ENCODE assay signal across 11 cellular contexts in the genomic region with DNA sequence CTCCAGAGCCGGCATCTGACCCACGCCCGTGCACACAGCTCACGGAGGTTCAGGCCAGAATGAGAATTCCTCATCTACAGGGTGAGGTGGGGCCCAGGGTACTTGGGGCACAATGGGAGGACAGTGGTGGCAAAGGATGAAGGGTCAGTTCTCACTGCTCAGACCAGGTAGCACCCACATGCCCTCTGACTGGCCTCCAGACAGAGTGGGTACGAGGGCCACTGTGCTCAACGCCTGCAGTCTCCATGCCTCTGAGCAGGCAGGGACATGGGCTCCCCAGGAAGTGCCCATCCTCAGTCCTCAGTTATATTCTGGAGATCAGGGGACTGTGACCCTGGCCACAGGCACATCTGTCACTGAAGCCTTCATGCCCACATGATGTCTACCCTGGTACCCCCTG. TPM values are rescaled to one million over a fixed set of nuclear protein-coding genes. Genes with fewer than 3 reads are reported as not detected.
A peak's percentile ranks its signal among the peaks of the same experiment; 100 is the strongest.
DNase-seq lines count a peak whose midpoint lies in the region; ATAC-seq, FAIRE-seq and TF ChIP-seq lines count a peak whose summit lies in the region.
"Had no signal": no experiment of that assay in that cellular context is flagged by ENCODE, and none has a peak within 500 bp of the region (broad histone marks: within the 10 kb centered on the region; RNA-seq: fewer than 3 reads in every experiment).

No MANE protein-coding gene starts in this region.

- no peak overlapping the region for H3K18ac ChIP-seq in H1 (ENCODE audit: extremely low read depth, low read length)

- H3K56ac ChIP-seq in H1 (replicated peaks; ENCODE audit: insufficient read length, low read depth, low read length): no peak overlapping the region

- no peak overlapping the region for H2BK15ac ChIP-seq in H1 (ENCODE audit: low read length)

- 93% methylated on average over 6 of the region's 6 CpGs; no CpG with 5 or more reads in 1 of the 2 experiments for WGBS in H1 (ENCODE audit: extremely low coverage in 1 of 2, insufficient coverage in 1 of 2, insufficient read length in 1 of 2, insufficient replicate concordance in 2 of 2, low coverage in 1 of 2, low lambda C conversion rate in 2 of 2, missing lambda C conversion rate in 1 of 2), 2 experiments
- WGBS in smooth muscle cell (ENCODE audit: low lambda C conversion rate): 99% methylated on average over 6 of the region's 6 CpGs

- H3K36me3 ChIP-seq in CD8-positive, alpha-beta memory T cell (ENCODE audit: insufficient read depth, low read length): peaks cover 15% of the 10 kb centered on the region
- H3K36me3 ChIP-seq in PC-3 (ENCODE audit: low read depth, low read length): peaks cover 58% of the 10 kb centered on the region
- peaks cover 0 to 5% (median 0%) of the 10 kb centered on the region in 4 experiments; a peak in 3 of 8 replicates for H3K36me3 ChIP-seq in H1 (ENCODE audit: control insufficient read depth in 2 of 4, insufficient read depth in 4 of 4, low read length in 3 of 4)
- no peaks in the 10 kb centered on the region for H3K36me3 ChIP-seq in smooth muscle cell (ENCODE audit: low read depth)

- no peak overlapping the region for H3K4me2 ChIP-seq in PC-3 (ENCODE audit: low read length)
- H3K4me2 ChIP-seq in H1 (ENCODE audit: insufficient read depth in 1 of 2, low read depth in 2 of 2, low read length in 2 of 2): no peak overlapping the region
- H3K4me2 ChIP-seq in smooth muscle cell: no peak overlapping the region

- peak overlapping the region; percentile 6 for H3K27ac ChIP-seq in CD8-positive, alpha-beta memory T cell (ENCODE audit: low read depth, low read length)
- H3K27ac ChIP-seq in PC-3 (ENCODE audit: low read length): peak overlapping the region; percentile 96
- no peak overlapping the region for H3K27ac ChIP-seq in H1 (ENCODE audit: low read depth, low read length)
- H3K27ac ChIP-seq in smooth muscle cell (ENCODE audit: low read depth): peak overlapping the region; percentile 82
- H3K27ac ChIP-seq: prostate gland, SK-N-MC had no signal

- peaks cover 100% of the 10 kb centered on the region for H3K4me1 ChIP-seq in CD8-positive, alpha-beta memory T cell (ENCODE audit: insufficient read depth, low read length)
- H3K4me1 ChIP-seq in PC-3 (ENCODE audit: insufficient read depth, low read length) (peaks cover 67% of the 10 kb centered on the region), H1 (replicated peaks in 1 of 4; ENCODE audit: control insufficient read depth in 3 of 4, insufficient read depth in 4 of 4, low read length in 3 of 4) (peaks cover 0 to 4% (median 1%) of the 10 kb centered on the region in 4 experiments; a peak in 3 of 7 replicates), smooth muscle cell (ENCODE audit: low read depth) (peaks cover 6% of the 10 kb centered on the region)
- H3K4me1 ChIP-seq: prostate gland had no signal

- no peak overlapping the region for H2BK120ac ChIP-seq in H1 (replicated peaks; ENCODE audit: low read depth, low read length)

- H3F3A ChIP-seq in PC-3 (ENCODE audit: low read length, unreplicated experiment): peaks cover 4% of the 10 kb centered on the region
- peaks cover 16% of the 10 kb centered on the region for H3F3A ChIP-seq in smooth muscle cell (ENCODE audit: low read depth)

- H3K9me3 Mint-ChIP-seq in CD8-positive, alpha-beta memory T cell: no peaks in the 10 kb centered on the region

- peaks cover 78% of the 10 kb centered on the region for H3K79me2 ChIP-seq in PC-3 (ENCODE audit: low read length)
- H3K79me2 ChIP-seq in H1 (ENCODE audit: control insufficient read depth in 1 of 2, insufficient read depth in 2 of 2, low read length in 2 of 2): peaks cover 0 to 4% of the 10 kb centered on the region in 2 experiments; a peak in 1 of 4 replicates
- H3K79me2 ChIP-seq in smooth muscle cell (ENCODE audit: low read depth): peaks cover 41% of the 10 kb centered on the region

- ATAC-seq in PC-3 (no peak), GM18861 (IDR thresholded peaks at IDR 0.05; ENCODE audit: unreplicated experiment) (no peak), HG02610 (IDR thresholded peaks at IDR 0.05; ENCODE audit: unreplicated experiment) (no peak)

- H3K27me3 ChIP-seq in CD8-positive, alpha-beta memory T cell (ENCODE audit: insufficient read depth, low read length, poor library complexity, severe bottlenecking): no peaks in the 10 kb centered on the region
- H3K27me3 ChIP-seq in PC-3 (ENCODE audit: low read length): no peaks in the 10 kb centered on the region
- H3K27me3 ChIP-seq in H1 (replicated peaks in 1 of 4; ENCODE audit: control insufficient read depth in 3 of 4, extremely low read depth in 1 of 4, insufficient read depth in 3 of 4, low read length in 3 of 4): no peaks in the 10 kb centered on the region
- no peaks in the 10 kb centered on the region for H3K27me3 ChIP-seq in smooth muscle cell (ENCODE audit: low read depth)

- H2BK5ac ChIP-seq in H1 (ENCODE audit: low read depth, low read length): no peak overlapping the region

- CTCF ChIA-PET in CD8-positive, alpha-beta memory T cell (lab: Charles Lee): interaction anchor here (4.8 to 32.1 kb wide), 4 partner anchors 6 to 29 kb away, joined by 55 to 1256 read pairs (median 318); partner anchors contain the start of genes CDC42BPG and EHD1
- CTCF ChIA-PET in PC-3 (lab: Charles Lee): interaction anchor here (0.8 kb wide), 1 partner anchor 20 kb away, joined by 4 read pairs; no protein-coding TSS in a partner anchor
- CTCF ChIA-PET in H1 (lab: Charles Lee; ENCODE audit: partially characterized antibody): interaction anchor here (16.5 to 32.3 kb wide), 2 partner anchors 6 to 30 kb away, joined by 321 to 1058 read pairs; partner anchors contain the start of gene EHD1

- no peaks in the 10 kb centered on the region for H3K9me2 ChIP-seq in PC-3 (replicated peaks; ENCODE audit: low read length)

- H4K8ac ChIP-seq in H1 (ENCODE audit: extremely low read depth, insufficient read depth, low read length): peak overlapping the region; percentile 51

- no TSS peak for BruUV-seq in PC-3 (replicated peaks; lab: Mats Ljungman, UMichigan)

- H3K79me1 ChIP-seq in H1 (ENCODE audit: low read depth, low read length): no peaks in the 10 kb centered on the region; the same call in 1 of the 2 replicates

- no peak overlapping the region for H3K23ac ChIP-seq in H1 (ENCODE audit: insufficient read length)

- H4K20me1 ChIP-seq in PC-3 (ENCODE audit: low read length) (no peaks in the 10 kb centered on the region), H1 (replicated peaks in 1 of 2; ENCODE audit: control insufficient read depth in 1 of 2, insufficient read depth in 2 of 2, low read length in 2 of 2) (peaks cover 0 to 3% of the 10 kb centered on the region in 2 experiments), smooth muscle cell (ENCODE audit: low read depth) (peaks cover 42% of the 10 kb centered on the region)

- H3K36me3 Mint-ChIP-seq in CD8-positive, alpha-beta memory T cell: peaks cover 3 to 69% (median 15%) of the 10 kb centered on the region in 3 donors

- H2BK12ac ChIP-seq in H1 (ENCODE audit: low read depth, low read length): no peak overlapping the region

- H2AFZ ChIP-seq in PC-3 (ENCODE audit: low read length) (no peak overlapping the region), H1 (ENCODE audit: low read length) (no peak overlapping the region), smooth muscle cell (ENCODE audit: low read depth) (no peak overlapping the region)

- no peak for TF ChIP-seq RAD21 in H1 (IDR thresholded peaks at IDR 0.05 in 1 of 2, conservative IDR thresholded peaks at IDR 0.05 in 1 of 2; ENCODE audit: low read depth in 2 of 2, low read length in 2 of 2)

- FAIRE-seq in H1 (lab: Jason Lieb, UNC): no peak
- FAIRE-seq: bronchial epithelial cell had no signal

- no peak overlapping the region for H3K4me3 ChIP-seq in CD8-positive, alpha-beta memory T cell (ENCODE audit: low read length)
- H3K4me3 ChIP-seq in PC-3 (ENCODE audit: low read length) (no peak overlapping the region), H1 (ENCODE audit: extremely low read depth in 1 of 4, insufficient read depth in 2 of 4, low read depth in 3 of 4, low read length in 4 of 4) (no peak overlapping the region), smooth muscle cell (no peak overlapping the region)
- H3K4me3 ChIP-seq: prostate gland, SK-N-MC had no signal

- no peak overlapping the region for H3K14ac ChIP-seq in H1 (ENCODE audit: insufficient read length)

- H3K4me3 Mint-ChIP-seq in CD8-positive, alpha-beta memory T cell: peak overlapping the region; percentile 2 to 56 (median 38)

- no peaks in the 10 kb centered on the region for H3K23me2 ChIP-seq in H1 (ENCODE audit: low read depth, low read length)

- no peaks in the 10 kb centered on the region for H3K9me3 ChIP-seq in CD8-positive, alpha-beta memory T cell (ENCODE audit: low read length)
- H3K9me3 ChIP-seq in PC-3 (ENCODE audit: low read length) (no peaks in the 10 kb centered on the region), H1 (ENCODE audit: insufficient read depth in 2 of 2, low read depth in 1 of 2, low read length in 1 of 2) (no peaks in the 10 kb centered on the region), smooth muscle cell (replicated peaks; ENCODE audit: low read depth) (no peaks in the 10 kb centered on the region)
- H3K9me3 ChIP-seq: prostate gland had no signal

- peak overlapping the region; percentile 57 to 96 (median 82) for H3K27ac Mint-ChIP-seq in CD8-positive, alpha-beta memory T cell

- no peak overlapping the region for H2BK20ac ChIP-seq in H1 (ENCODE audit: low read length)

- H3K4ac ChIP-seq in H1 (replicated peaks; ENCODE audit: insufficient read length, low read depth, low read length): no peak overlapping the region

- H2AK5ac ChIP-seq in H1 (ENCODE audit: low read depth, low read length): no peak overlapping the region

- TF ChIP-seq CTCF in PC-3 (conservative IDR thresholded peaks at IDR 0.05; ENCODE audit: low read depth, low read length): no peak
- TF ChIP-seq CTCF in H1 (IDR thresholded peaks at IDR 0.05; ENCODE audit: control extremely low read depth in 1 of 3, insufficient read depth in 1 of 3, low read depth in 1 of 3, low read length in 3 of 3): no peak
- TF ChIP-seq CTCF in smooth muscle cell (IDR thresholded peaks at IDR 0.05; ENCODE audit: borderline replicate concordance, insufficient read depth, poor library complexity, severe bottlenecking): no peak

- no peak overlapping the region for H4K5ac ChIP-seq in H1 (ENCODE audit: insufficient read length, low read depth, low read length)

- DNase-seq in CD8-positive, alpha-beta memory T cell: no peak
- no peak for DNase-seq in PC-3
- DNase-seq in H1 (ENCODE audit: low read depth in 1 of 2, low spot score in 2 of 2): no peak
- DNase-seq in smooth muscle cell (lab: John Stamatoyannopoulos, UW; ENCODE audit: unreplicated experiment): no peak
- no peak for DNase-seq in COLO668 (lab: John Stamatoyannopoulos, UW; ENCODE audit: unreplicated experiment)
- DNase-seq: activated CD8-positive, alpha-beta memory T cell treated with anti-CD3 and anti-CD28 coated beads for 24 hours had no signal

- no peak for TF ChIP-seq POLR2A in H1 (IDR thresholded peaks at IDR 0.05; ENCODE audit: control extremely low read depth in 1 of 2, low read depth in 2 of 2, low read length in 2 of 2)

- intact Hi-C loops in PC-3 (cut with micrococcal nuclease): no loop called here

- TF ChIP-seq EP300 in H1 (IDR thresholded peaks at IDR 0.05; ENCODE audit: borderline replicate concordance in 1 of 2, low read depth in 2 of 2, low read length in 2 of 2): no peak

- no peak overlapping the region for H3K9ac ChIP-seq in PC-3 (ENCODE audit: low read length)
- H3K9ac ChIP-seq in H1 (replicated peaks in 1 of 4; ENCODE audit: extremely low read depth in 1 of 4, low read depth in 3 of 4, low read length in 3 of 4): no peak overlapping the region
- no peak overlapping the region for H3K9ac ChIP-seq in smooth muscle cell (ENCODE audit: low read depth)

- peaks cover 82 to 94% (median 90%) of the 10 kb centered on the region in 3 donors for H3K4me1 Mint-ChIP-seq in CD8-positive, alpha-beta memory T cell

- POLR2A ChIA-PET in CD8-positive, alpha-beta memory T cell (lab: Charles Lee): interaction anchor here (14.6 to 24.3 kb wide), 2 partner anchors 8 to 22 kb away, joined by 213 to 569 read pairs; partner anchors contain the start of gene EHD1
- POLR2A ChIA-PET in PC-3 (lab: Charles Lee; ENCODE audit: unreplicated experiment) (interaction anchor here (1.0 kb wide), 1 partner anchor 11 kb away, joined by 12 read pairs; no protein-coding TSS in a partner anchor), H1 (lab: Charles Lee; ENCODE audit: partially characterized antibody) (interaction anchor here (2.0 to 25.7 kb wide), 2 partner anchors 27 to 86 kb away, joined by 4 to 408 read pairs; partner anchors contain the start of gene EHD1)

- no peak overlapping the region for H4K91ac ChIP-seq in H1 (replicated peaks; ENCODE audit: insufficient read length, low read length)

- H3K27me3 Mint-ChIP-seq in CD8-positive, alpha-beta memory T cell: peaks cover 0 to 1% of the 10 kb centered on the region in 2 donors

RNA-seq across cellular contexts. Expression of gene CDC42BPG, which starts 13.0 kb away (rescaled TPM):
- total RNA-seq in CD8-positive, alpha-beta memory T cell: 1 to 10 TPM in 1 of 2 experiments, under 1 TPM in 1; 0.66 to 2.3 TPM
- polyA plus RNA-seq in CD8-positive, alpha-beta memory T cell: 0.52 TPM
- 14.5 and 30.5 TPM in 2 replicates for total RNA-seq in PC-3 (2014; rRNA removed)
- 10.6 and 12.3 TPM in 2 replicates for total RNA-seq in H1 (2021; fragmentation: NEBNext Ultra II Directional; extraction: Animal tissue kit (Norgen Biotek cat#: 25700))
- polyA plus RNA-seq in H1 (2011; rRNA removed): 3.7 and 6.7 TPM in 2 replicates
- polyA plus RNA-seq in H1 (2011; cell fraction: cytosol; rRNA removed): 5.9 TPM
- 27.1 TPM for polyA plus RNA-seq in H1 (2011; cell fraction: nucleus; rRNA removed)
- 6.2 to 12.1 TPM (median 10.3 TPM) in 4 replicates for polyA plus RNA-seq in H1 (2012, experiment 1 of 2)
- 4.7 TPM for polyA plus RNA-seq in H1 (2012, experiment 2 of 2)
- 4.8 TPM for polyA plus RNA-seq in H1 (2013, experiment 1 of 2)
- 3.8 TPM for polyA plus RNA-seq in H1 (2013, experiment 2 of 2)
- polyA minus RNA-seq in H1 (2011; rRNA and poly(A)+ RNA removed): 4.5 and 4.9 TPM in 2 replicates
- polyA minus RNA-seq in H1 (2011; cell fraction: cytosol; rRNA and poly(A)+ RNA removed): 7.4 TPM
- 20.2 TPM for polyA minus RNA-seq in H1 (2011; cell fraction: nucleus; rRNA and poly(A)+ RNA removed)
- total RNA-seq in smooth muscle cell: 3.0 and 4.7 TPM in 2 replicates
- 1.7 and 5.9 TPM in 2 replicates for polyA plus RNA-seq in smooth muscle cell

RNA-seq across cellular contexts. Expression of gene EHD1, which starts 20.9 kb away (rescaled TPM):
- 100 to 1,000 TPM; 102 to 110 TPM for total RNA-seq in CD8-positive, alpha-beta memory T cell
- polyA plus RNA-seq in CD8-positive, alpha-beta memory T cell: 258 TPM
- total RNA-seq in PC-3 (2014; rRNA removed) (340 and 370 TPM in 2 replicates), smooth muscle cell (30.9 and 59.8 TPM in 2 replicates)
- total RNA-seq in H1 (2021; fragmentation: NEBNext Ultra II Directional; extraction: Animal tissue kit (Norgen Biotek cat#: 25700)): 36.9 and 42.9 TPM in 2 replicates
- polyA plus RNA-seq in H1 (2011; rRNA removed) (31.5 and 54.0 TPM in 2 replicates), smooth muscle cell (42.8 and 46.7 TPM in 2 replicates)
- 33.1 TPM for polyA plus RNA-seq in H1 (2011; cell fraction: cytosol; rRNA removed)
- 38.0 TPM for polyA plus RNA-seq in H1 (2011; cell fraction: nucleus; rRNA removed)
- 22.9 to 33.8 TPM (median 30.9 TPM) in 4 replicates for polyA plus RNA-seq in H1 (2012, experiment 1 of 2)
- polyA plus RNA-seq in H1 (2012, experiment 2 of 2): 28.9 TPM
- 19.7 TPM for polyA plus RNA-seq in H1 (2013, experiment 1 of 2)
- 17.7 TPM for polyA plus RNA-seq in H1 (2013, experiment 2 of 2)
- 24.7 and 48.1 TPM in 2 replicates for polyA minus RNA-seq in H1 (2011; rRNA and poly(A)+ RNA removed)
- polyA minus RNA-seq in H1 (2011; cell fraction: cytosol; rRNA and poly(A)+ RNA removed): 28.1 TPM
- polyA minus RNA-seq in H1 (2011; cell fraction: nucleus; rRNA and poly(A)+ RNA removed): 22.0 TPM

RNA-seq across cellular contexts. Expression of gene MEN1, which starts 47.1 kb away (rescaled TPM):
- 10 to 100 TPM; 45.8 to 47.7 TPM for total RNA-seq in CD8-positive, alpha-beta memory T cell
- polyA plus RNA-seq in CD8-positive, alpha-beta memory T cell: 45.0 TPM
- 46.1 and 54.1 TPM in 2 replicates for total RNA-seq in PC-3 (2014; rRNA removed)
- total RNA-seq in H1 (2021; fragmentation: NEBNext Ultra II Directional; extraction: Animal tissue kit (Norgen Biotek cat#: 25700)): 56.3 and 56.9 TPM in 2 replicates
- 47.2 and 78.5 TPM in 2 replicates for polyA plus RNA-seq in H1 (2011; rRNA removed)
- polyA plus RNA-seq in H1 (2011; cell fraction: cytosol; rRNA removed): 43.0 TPM
- polyA plus RNA-seq in H1 (2011; cell fraction: nucleus; rRNA removed): 97.2 TPM
- 37.5 to 59.8 TPM (median 54.2 TPM) in 4 replicates for polyA plus RNA-seq in H1 (2012, experiment 1 of 2)
- polyA plus RNA-seq in H1 (2012, experiment 2 of 2): 53.7 TPM
- polyA plus RNA-seq in H1 (2013, experiment 1 of 2): 63.6 TPM
- 66.9 TPM for polyA plus RNA-seq in H1 (2013, experiment 2 of 2)
- 22.9 and 27.9 TPM in 2 replicates for polyA minus RNA-seq in H1 (2011; rRNA and poly(A)+ RNA removed)
- 32.7 TPM for polyA minus RNA-seq in H1 (2011; cell fraction: cytosol; rRNA and poly(A)+ RNA removed)
- polyA minus RNA-seq in H1 (2011; cell fraction: nucleus; rRNA and poly(A)+ RNA removed): 27.2 TPM
- 10.5 and 11.6 TPM in 2 replicates for total RNA-seq in smooth muscle cell
- 35.4 and 37.3 TPM in 2 replicates for polyA plus RNA-seq in smooth muscle cell

RNA-seq across cellular contexts. Expression of gene MAP4K2, which starts 54.5 kb away (rescaled TPM):
- 10 to 100 TPM; 54.8 to 55.3 TPM for total RNA-seq in CD8-positive, alpha-beta memory T cell
- polyA plus RNA-seq in CD8-positive, alpha-beta memory T cell: 39.0 TPM
- total RNA-seq in PC-3 (2014; rRNA removed) (55.6 and 57.0 TPM in 2 replicates), smooth muscle cell (25.9 and 28.9 TPM in 2 replicates)
- total RNA-seq in H1 (2021; fragmentation: NEBNext Ultra II Directional; extraction: Animal tissue kit (Norgen Biotek cat#: 25700)): 20.7 and 24.0 TPM in 2 replicates
- polyA plus RNA-seq in H1 (2011; rRNA removed) (20.1 and 25.3 TPM in 2 replicates), smooth muscle cell (20.0 and 23.6 TPM in 2 replicates)
- 22.2 TPM for polyA plus RNA-seq in H1 (2011; cell fraction: cytosol; rRNA removed)
- 54.2 TPM for polyA plus RNA-seq in H1 (2011; cell fraction: nucleus; rRNA removed)
- 14.0 to 19.1 TPM (median 15.9 TPM) in 4 replicates for polyA plus RNA-seq in H1 (2012, experiment 1 of 2)
- 12.9 TPM for polyA plus RNA-seq in H1 (2012, experiment 2 of 2)
- 11.2 TPM for polyA plus RNA-seq in H1 (2013, experiment 1 of 2)
- polyA plus RNA-seq in H1 (2013, experiment 2 of 2): 12.0 TPM
- 18.5 and 20.3 TPM in 2 replicates for polyA minus RNA-seq in H1 (2011; rRNA and poly(A)+ RNA removed)
- polyA minus RNA-seq in H1 (2011; cell fraction: cytosol; rRNA and poly(A)+ RNA removed): 11.0 TPM
- 11.6 TPM for polyA minus RNA-seq in H1 (2011; cell fraction: nucleus; rRNA and poly(A)+ RNA removed)

RNA-seq across cellular contexts. Expression of gene ATG2A, which starts 59.5 kb away (rescaled TPM):
- 10 to 100 TPM; 25.7 to 27.0 TPM for total RNA-seq in CD8-positive, alpha-beta memory T cell
- polyA plus RNA-seq in CD8-positive, alpha-beta memory T cell: 7.6 TPM
- total RNA-seq in PC-3 (2014; rRNA removed) (45.6 and 51.4 TPM in 2 replicates), smooth muscle cell (4.8 and 4.9 TPM in 2 replicates)
- 20.9 and 22.1 TPM in 2 replicates for total RNA-seq in H1 (2021; fragmentation: NEBNext Ultra II Directional; extraction: Animal tissue kit (Norgen Biotek cat#: 25700))
- polyA plus RNA-seq in H1 (2011; rRNA removed) (12.1 and 19.8 TPM in 2 replicates), smooth muscle cell (6.2 and 8.6 TPM in 2 replicates)
- 7.3 TPM for polyA plus RNA-seq in H1 (2011; cell fraction: cytosol; rRNA removed)
- 29.8 TPM for polyA plus RNA-seq in H1 (2011; cell fraction: nucleus; rRNA removed)
- polyA plus RNA-seq in H1 (2012, experiment 1 of 2): 13.2 to 19.6 TPM (median 18.1 TPM) in 4 replicates
- 14.9 TPM for polyA plus RNA-seq in H1 (2012, experiment 2 of 2)
- polyA plus RNA-seq in H1 (2013, experiment 1 of 2): 7.1 TPM
- 7.1 TPM for polyA plus RNA-seq in H1 (2013, experiment 2 of 2)
- 8.1 and 8.8 TPM in 2 replicates for polyA minus RNA-seq in H1 (2011; rRNA and poly(A)+ RNA removed)
- polyA minus RNA-seq in H1 (2011; cell fraction: cytosol; rRNA and poly(A)+ RNA removed): 18.1 TPM
- polyA minus RNA-seq in H1 (2011; cell fraction: nucleus; rRNA and poly(A)+ RNA removed): 24.5 TPM
